1 cellular context compared by ENCODE assay signal in the genomic region with DNA sequence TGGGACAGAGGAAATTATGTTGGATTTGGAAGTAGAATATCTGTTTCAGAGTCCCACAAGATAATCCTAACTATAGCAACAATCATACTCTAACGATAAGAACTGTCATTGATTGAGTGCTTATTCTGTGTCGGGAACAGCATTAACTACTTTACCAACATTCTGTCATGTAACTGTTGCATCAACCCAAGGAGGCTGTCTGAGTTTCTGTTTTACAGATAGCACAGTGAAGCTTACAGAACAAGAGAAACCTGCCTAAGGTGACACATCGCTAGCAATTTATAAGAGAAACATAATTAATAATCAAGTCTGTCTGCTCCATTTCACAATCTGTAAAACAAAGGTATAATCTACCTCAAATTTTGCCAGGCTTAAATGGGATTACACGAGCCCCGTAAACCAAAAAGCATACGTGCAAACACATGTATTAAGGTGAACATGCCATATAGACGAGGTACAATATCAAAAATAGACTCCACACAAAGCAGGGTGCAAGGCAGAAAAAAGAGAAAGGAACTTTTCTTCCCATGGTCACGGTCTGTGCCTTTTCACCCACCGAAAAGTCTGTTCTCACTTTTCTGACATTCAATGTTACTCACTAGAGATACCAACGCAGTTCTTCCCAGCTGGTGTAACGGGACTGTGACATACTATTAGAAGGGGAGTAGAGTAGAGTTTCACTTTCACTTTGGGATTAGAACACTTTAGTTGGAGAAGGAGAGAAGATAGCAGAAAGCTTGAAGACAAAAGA.
TF ChIP-seq lines count a peak whose summit lies in the region.

No MANE protein-coding gene starts in this region.

TF ChIP-seq in IMR-90, 13 proteins besides CTCF, POLR2A, EP300 and RAD21 (continued from another document):
- TF ChIP-seq ELK1 (IDR thresholded peaks at IDR 0.05; ENCODE audit: borderline replicate concordance, low read depth, low read length) (no peak), USF2 (IDR thresholded peaks at IDR 0.05; ENCODE audit: low read depth, low read length) (no peak), MXI1 (IDR thresholded peaks at IDR 0.05; ENCODE audit: borderline replicate concordance, low read depth, low read length) (no peak), NFE2L2 (IDR thresholded peaks at IDR 0.05; ENCODE audit: low read depth, low read length) (no peak), RCOR1 (IDR thresholded peaks at IDR 0.05; ENCODE audit: insufficient replicate concordance, low read length) (no peak), CHD1 (IDR thresholded peaks at IDR 0.05; ENCODE audit: low read depth, low read length) (no peak), CEBPB (IDR thresholded peaks at IDR 0.05; ENCODE audit: low read depth, low read length) (no peak), RFX5 (IDR thresholded peaks at IDR 0.05; ENCODE audit: low read depth, low read length) (no peak)
